8 cellular contexts compared by ENCODE assay signal in the genomic region with DNA sequence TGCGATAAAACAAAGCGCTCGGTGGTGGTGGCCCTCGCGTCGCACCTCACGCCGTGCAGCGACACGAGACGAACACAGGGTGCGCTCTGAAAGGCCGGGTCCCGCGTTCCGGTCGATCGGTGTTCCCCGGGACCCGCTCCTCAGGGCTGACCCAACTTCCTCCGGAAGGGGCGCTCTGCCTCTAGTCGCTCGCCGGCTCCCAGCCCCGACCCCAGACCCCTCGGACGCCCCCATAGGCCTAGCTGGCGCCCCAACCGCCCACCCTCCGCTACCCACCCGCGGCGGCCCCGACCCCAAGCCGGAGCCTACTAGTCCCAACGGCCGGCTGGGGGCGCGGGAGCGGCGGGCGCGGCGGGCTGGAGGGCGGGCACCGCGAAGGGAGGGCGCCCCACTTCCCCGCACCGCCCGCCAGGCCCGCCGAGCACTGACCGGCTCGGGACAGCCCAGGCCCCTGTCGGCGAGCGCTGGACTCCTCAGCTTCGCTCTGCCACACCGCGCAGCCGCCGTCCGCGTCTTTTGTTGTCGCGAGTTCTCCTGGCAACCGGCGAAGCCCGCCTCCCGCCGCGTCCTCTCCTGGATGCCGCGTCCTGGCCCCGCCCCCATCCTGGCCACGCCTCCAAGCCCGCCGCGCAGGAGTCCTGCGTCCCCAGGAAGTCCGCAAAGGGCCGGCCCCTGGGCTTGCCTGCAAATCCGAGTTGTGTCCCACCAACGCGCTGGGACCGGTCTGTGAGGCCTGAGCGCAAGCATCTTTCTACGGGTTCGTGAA. TPM values are rescaled to one million over a fixed set of nuclear protein-coding genes. Genes with fewer than 3 reads are reported as not detected.
A peak's percentile ranks its signal among the peaks of the same experiment; 100 is the strongest.
DNase-seq lines count a peak whose midpoint lies in the region; ATAC-seq, FAIRE-seq and TF ChIP-seq lines count a peak whose summit lies in the region.

A gene with protein sequence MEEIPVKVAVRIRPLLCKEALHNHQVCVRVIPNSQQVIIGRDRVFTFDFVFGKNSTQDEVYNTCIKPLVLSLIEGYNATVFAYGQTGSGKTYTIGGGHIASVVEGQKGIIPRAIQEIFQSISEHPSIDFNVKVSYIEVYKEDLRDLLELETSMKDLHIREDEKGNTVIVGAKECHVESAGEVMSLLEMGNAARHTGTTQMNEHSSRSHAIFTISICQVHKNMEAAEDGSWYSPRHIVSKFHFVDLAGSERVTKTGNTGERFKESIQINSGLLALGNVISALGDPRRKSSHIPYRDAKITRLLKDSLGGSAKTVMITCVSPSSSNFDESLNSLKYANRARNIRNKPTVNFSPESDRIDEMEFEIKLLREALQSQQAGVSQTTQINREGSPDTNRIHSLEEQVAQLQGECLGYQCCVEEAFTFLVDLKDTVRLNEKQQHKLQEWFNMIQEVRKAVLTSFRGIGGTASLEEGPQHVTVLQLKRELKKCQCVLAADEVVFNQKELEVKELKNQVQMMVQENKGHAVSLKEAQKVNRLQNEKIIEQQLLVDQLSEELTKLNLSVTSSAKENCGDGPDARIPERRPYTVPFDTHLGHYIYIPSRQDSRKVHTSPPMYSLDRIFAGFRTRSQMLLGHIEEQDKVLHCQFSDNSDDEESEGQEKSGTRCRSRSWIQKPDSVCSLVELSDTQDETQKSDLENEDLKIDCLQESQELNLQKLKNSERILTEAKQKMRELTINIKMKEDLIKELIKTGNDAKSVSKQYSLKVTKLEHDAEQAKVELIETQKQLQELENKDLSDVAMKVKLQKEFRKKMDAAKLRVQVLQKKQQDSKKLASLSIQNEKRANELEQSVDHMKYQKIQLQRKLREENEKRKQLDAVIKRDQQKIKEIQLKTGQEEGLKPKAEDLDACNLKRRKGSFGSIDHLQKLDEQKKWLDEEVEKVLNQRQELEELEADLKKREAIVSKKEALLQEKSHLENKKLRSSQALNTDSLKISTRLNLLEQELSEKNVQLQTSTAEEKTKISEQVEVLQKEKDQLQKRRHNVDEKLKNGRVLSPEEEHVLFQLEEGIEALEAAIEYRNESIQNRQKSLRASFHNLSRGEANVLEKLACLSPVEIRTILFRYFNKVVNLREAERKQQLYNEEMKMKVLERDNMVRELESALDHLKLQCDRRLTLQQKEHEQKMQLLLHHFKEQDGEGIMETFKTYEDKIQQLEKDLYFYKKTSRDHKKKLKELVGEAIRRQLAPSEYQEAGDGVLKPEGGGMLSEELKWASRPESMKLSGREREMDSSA (N-terminal part only) (minus strand): TSS at position 491 of the 766 bp plus-strand sequence. CDS start 5,841 bp downstream, outside the sequence.

- H4K20me1 ChIP-seq in BLaER1: no peaks in the 10 kb centered on the region

- H3K27ac ChIP-seq in BLaER1: peak within 1 kb of the TSS; percentile 88

- H3K27ac Mint-ChIP-seq in activated CD4-positive, alpha-beta T cell treated with anti-CD3 and anti-CD28 coated beads for 36 hours: peak within 1 kb of the TSS; percentile 88

- no peaks in the 10 kb centered on the region for H3K27me3 Mint-ChIP-seq in activated CD4-positive, alpha-beta T cell treated with anti-CD3 and anti-CD28 coated beads for 36 hours

- DNase-seq in GM19239 (ENCODE audit: insufficient read length, low spot score): peak; percentile 89
- peak; percentile 85 for DNase-seq in NCI-H510A treated with DMSO at 0.1 percent for 48 hours (lab: John Stamatoyannopoulos, UW)
- peak; percentile 98 for DNase-seq in activated CD4-positive, alpha-beta T cell treated with anti-CD3 and anti-CD28 coated beads for 36 hours
- DNase-seq in choroid plexus epithelial cell (ENCODE audit: low read depth): peak; percentile 98
- peak; percentile 98 for DNase-seq in kidney tubule cell (ENCODE audit: low spot score)
- DNase-seq in stimulated activated CD4-positive, alpha-beta T cell treated with anti-CD3 and anti-CD28 coated beads, Interleukin-1b, Interleukin-23, amount 100 ng/mL, for 1 hour (ENCODE audit: low read depth in 2 of 2): peak; percentile 83 to 96

- peak; percentile 94 for FAIRE-seq in GM19239 (lab: Jason Lieb, UNC)

- H3K4me2 ChIP-seq in BLaER1: peak within 1 kb of the TSS; percentile 80

- H3K4me1 ChIP-seq in BLaER1: peaks cover 28% of the 10 kb centered on the region

- H3K4me3 ChIP-seq in BLaER1: peak within 1 kb of the TSS; percentile 81
- H3K4me3 ChIP-seq in choroid plexus epithelial cell (ENCODE audit: low read depth, low read length): peak within 1 kb of the TSS; percentile 73

- no peaks in the 10 kb centered on the region for H3K27me3 ChIP-seq in BLaER1

- CTCF ChIA-PET in activated CD4-positive, alpha-beta T cell treated with anti-CD3 and anti-CD28 coated beads for 36 hours (lab: Charles Lee): interaction anchor here (0.7 to 1.7 kb wide), 12 partner anchors 10 to 356 kb away, joined by 3 to 7 read pairs (median 4); a partner anchor contains a TSS

- ATAC-seq in HG03442 (IDR thresholded peaks at IDR 0.05; ENCODE audit: unreplicated experiment): peak; percentile 93
- ATAC-seq in activated CD4-positive, alpha-beta T cell treated with anti-CD3 and anti-CD28 coated beads for 36 hours: peak; percentile 87

- POLR2A ChIA-PET in activated CD4-positive, alpha-beta T cell treated with anti-CD3 and anti-CD28 coated beads for 36 hours (lab: Charles Lee): interaction anchor here (0.6 to 2.5 kb wide), 6 partner anchors 59 to 587 kb away, joined by 3 to 12 read pairs (median 4); a partner anchor contains a TSS

- TF ChIP-seq CTCF in choroid plexus epithelial cell (conservative IDR thresholded peaks at IDR 0.05; ENCODE audit: low read depth, low read length): peak; percentile 34

- peaks cover 16% of the 10 kb centered on the region for H3K36me3 ChIP-seq in BLaER1

- intact Hi-C loops in activated CD4-positive, alpha-beta T cell treated with anti-CD3 and anti-CD28 coated beads for 36 hours (cut with DNase I, micrococcal nuclease): loop anchor here (1.0 to 5.0 kb wide), 10 partner anchors 35 to 396 kb away; a partner anchor contains a TSS

- H3K9ac ChIP-seq in BLaER1: peak within 1 kb of the TSS; percentile 80

- no peaks in the 10 kb centered on the region for H3K36me3 Mint-ChIP-seq in activated CD4-positive, alpha-beta T cell treated with anti-CD3 and anti-CD28 coated beads for 36 hours (ENCODE audit: low read depth)

- no peaks in the 10 kb centered on the region for H3K9me3 Mint-ChIP-seq in activated CD4-positive, alpha-beta T cell treated with anti-CD3 and anti-CD28 coated beads for 36 hours (ENCODE audit: low read depth)

- H3K4me1 Mint-ChIP-seq in activated CD4-positive, alpha-beta T cell treated with anti-CD3 and anti-CD28 coated beads for 36 hours: peaks cover 12% of the 10 kb centered on the region

- H3K9me3 ChIP-seq in BLaER1: no peaks in the 10 kb centered on the region

- H3K4me3 Mint-ChIP-seq in activated CD4-positive, alpha-beta T cell treated with anti-CD3 and anti-CD28 coated beads for 36 hours: peak within 1 kb of the TSS; percentile 83

RNA-seq across cellular contexts. Expression of the gene that starts here (rescaled TPM):
- 1 to 10 TPM; 3.2 to 3.4 TPM for total RNA-seq in activated CD4-positive, alpha-beta T cell treated with anti-CD3 and anti-CD28 coated beads for 36 hours

Comparison
In these comparisons a context has a peak if more than half of its experiments do, and no peak if none do; other contexts are left out.
1. Peak in every context shown above with its lines: DNase-seq, ATAC-seq, H3K4me3 ChIP-seq and H3K27ac ChIP-seq.